Comparison of ENCODE assay signal across 15 cellular contexts in genomic region chr13:75802161-75802560, GRCh38.
DNase-seq lines count a peak whose midpoint lies in the region; ATAC-seq and TF ChIP-seq lines count a peak whose summit lies in the region.
"Had no signal": no experiment of that assay in that cellular context is flagged by ENCODE, and none has a peak within 500 bp of the region (broad histone marks: within the 10 kb centered on the region; RNA-seq: fewer than 3 reads in every experiment).

No MANE protein-coding gene starts in this region.

- 70 to 76% methylated on average over 5 of the region's 5 CpGs for WGBS in heart right ventricle, 2 donors
- 92% methylated on average over 5 of the region's 5 CpGs for WGBS in thymus
- 91 to 94% (median 91%) methylated on average over 5 of the region's 5 CpGs for WGBS in ovary, 3 donors

- H3K27me3 ChIP-seq in heart right ventricle, result no peaks in the 10 kb centered on the region
- no peaks in the 10 kb centered on the region for H3K27me3 ChIP-seq in iPS-20b (ENCODE audit: insufficient read depth, low read length)
- no peaks in the 10 kb centered on the region for H3K27me3 ChIP-seq in thymus (ENCODE audit: control insufficient read depth, insufficient read depth)
- H3K27me3 ChIP-seq in ovary, result no peaks in the 10 kb centered on the region
- H3K27me3 ChIP-seq: spleen had no signal

- H3K9me3 Mint-ChIP-seq in activated naive CD8-positive, alpha-beta T cell treated with anti-CD3 and anti-CD28 coated beads, Interleukin-2, amount 10 ng/mL, durations not matched to agents 7 days and 5 days, result no peaks in the 10 kb centered on the region
- H3K9me3 Mint-ChIP-seq: activated naive CD4-positive, alpha-beta T cell treated with anti-CD3 and anti-CD28 coated beads, Interleukin-2, amount 50 U/mL, for 72 hours had no signal

- peaks cover 13% of the 10 kb centered on the region for H3K36me3 Mint-ChIP-seq in activated naive CD8-positive, alpha-beta T cell treated with anti-CD3 and anti-CD28 coated beads, Interleukin-2, amount 10 ng/mL, durations not matched to agents 7 days and 5 days

- intact Hi-C loops in heart right ventricle (cut with DNase I), result loop anchor here in 6 of 10 donors (5.0 to 10.0 kb wide), 3 partner anchors 40 to 107 kb away; no protein-coding TSS in a partner anchor
- intact Hi-C loops in cardiac septum (cut with DNase I), result loop anchor here (5.0 kb wide), 1 partner anchor 105 kb away; no protein-coding TSS in a partner anchor
- intact Hi-C loops in ovary (cut with DNase I), result no loop called here

- peaks cover 0 to 49% (median 21%) of the 10 kb centered on the region in 9 donors for H3K4me1 ChIP-seq in heart right ventricle
- peaks cover 52% of the 10 kb centered on the region for H3K4me1 ChIP-seq in iPS-20b (ENCODE audit: insufficient read depth, low read length)
- H3K4me1 ChIP-seq in thymus (ENCODE audit: control insufficient read depth, insufficient read depth, low read length), result peaks cover 6% of the 10 kb centered on the region
- no peaks in the 10 kb centered on the region for H3K4me1 ChIP-seq in ovary (ENCODE audit: insufficient read depth)

- H3K27ac Mint-ChIP-seq in activated naive CD8-positive, alpha-beta T cell treated with anti-CD3 and anti-CD28 coated beads, Interleukin-2, amount 10 ng/mL, durations not matched to agents 7 days and 5 days, result peak overlapping the region; percentile 26

- no peak overlapping the region for H3K4me3 ChIP-seq in heart right ventricle
- 0 out of 2 replicates have a peak overlapping the region, but pooled peaks have one; percentile 3 for H3K4me3 ChIP-seq in iPS-20b (ENCODE audit: low read length)
- no peak overlapping the region for H3K4me3 ChIP-seq in thymus (ENCODE audit: low read length)
- no peak overlapping the region for H3K4me3 ChIP-seq in ovary
- H3K4me3 ChIP-seq: spleen had no signal

- H3K4me1 Mint-ChIP-seq in activated naive CD8-positive, alpha-beta T cell treated with anti-CD3 and anti-CD28 coated beads, Interleukin-2, amount 10 ng/mL, durations not matched to agents 7 days and 5 days, result peaks cover 20% of the 10 kb centered on the region

- no peak for TF ChIP-seq CTCF in heart right ventricle (IDR thresholded peaks at IDR 0.05)
- TF ChIP-seq CTCF in ovary (IDR thresholded peaks at IDR 0.05), result no peak

- H3K36me3 ChIP-seq in heart right ventricle (peaks cover 0 to 29% (median 0%) of the 10 kb centered on the region in 9 donors), iPS-20b (ENCODE audit: insufficient read depth, low read depth, low read length) (no peaks in the 10 kb centered on the region), thymus (ENCODE audit: control insufficient read depth, insufficient read depth) (peaks cover 20% of the 10 kb centered on the region), ovary (no peaks in the 10 kb centered on the region)

- H3K9me3 ChIP-seq in heart right ventricle (no peaks in the 10 kb centered on the region), iPS-20b (ENCODE audit: insufficient read depth, low read depth, low read length) (no peaks in the 10 kb centered on the region), thymus (ENCODE audit: control insufficient read depth) (no peaks in the 10 kb centered on the region), ovary (no peaks in the 10 kb centered on the region)
- H3K9me3 ChIP-seq: spleen had no signal

- DNase-seq in heart right ventricle (no peak), cardiac septum (ENCODE audit: low spot score) (no peak), ovary (no peak)
- no peak for DNase-seq in activated naive CD8-positive, alpha-beta T cell treated with anti-CD3 and anti-CD28 coated beads, Interleukin-2, amount 10 ng/mL, durations not matched to agents 7 days and 5 days
- DNase-seq: GDM1; IMR-90; NCI-H2029 treated with DMSO at 0.1 percent for 48 hours; NCI-H524 treated with DMSO at 0.1 percent for 48 hours; spleen; stimulated activated naive CD4-positive, alpha-beta T cell treated with Interleukin-2 at 50 U/mL for 16 hours had no signal

- ATAC-seq in heart right ventricle (no peak), GM21717 (IDR thresholded peaks at IDR 0.05; ENCODE audit: unreplicated experiment) (no peak), HG03460 (IDR thresholded peaks at IDR 0.05; ENCODE audit: unreplicated experiment) (no peak)
- ATAC-seq in activated naive CD8-positive, alpha-beta T cell treated with anti-CD3 and anti-CD28 coated beads, Interleukin-2, amount 10 ng/mL, durations not matched to agents 7 days and 5 days (ENCODE audit: low read depth), result no peak

- H3K27me3 Mint-ChIP-seq in activated naive CD8-positive, alpha-beta T cell treated with anti-CD3 and anti-CD28 coated beads, Interleukin-2, amount 10 ng/mL, durations not matched to agents 7 days and 5 days, result no peaks in the 10 kb centered on the region

- H3K9ac ChIP-seq in iPS-20b (ENCODE audit: low read depth, low read length), result peak overlapping the region; percentile 57; the same call in 1 of the 2 replicates

- H3K4me3 Mint-ChIP-seq in activated naive CD8-positive, alpha-beta T cell treated with anti-CD3 and anti-CD28 coated beads, Interleukin-2, amount 10 ng/mL, durations not matched to agents 7 days and 5 days, result no peak overlapping the region

- no peak for TF ChIP-seq EP300 in ovary (IDR thresholded peaks at IDR 0.05)

- TF ChIP-seq POLR2A in ovary (IDR thresholded peaks at IDR 0.05), result no peak

- POLR2A ChIA-PET in activated naive CD8-positive, alpha-beta T cell treated with anti-CD3 and anti-CD28 coated beads, Interleukin-2, amount 10 ng/mL, durations not matched to agents 7 days and 5 days (lab: Charles Lee), result no interaction called here

- H3K27ac ChIP-seq in heart right ventricle (peak overlapping the region in 9 of 10 donors; percentile 27 to 94 (median 88)), iPS-20b (ENCODE audit: low read length) (peak overlapping the region; percentile 88), thymus (ENCODE audit: low read depth) (peak overlapping the region; percentile 77), ovary (no peak overlapping the region)
- H3K27ac ChIP-seq: spleen had no signal

Comparison
In these comparisons a context has a peak if more than half of its experiments do, and no peak if none do; other contexts are left out.
1. H3K27ac ChIP-seq: peak in heart right ventricle (9 of 10), iPS-20b (single experiment) and thymus (single experiment); none in ovary (0 of 2).
2. intact Hi-C loops: an anchor here in heart right ventricle (5.0 to 10.0 kb wide) and cardiac septum (5.0 kb wide); none called in ovary.